Comparison of ENCODE assay signal across 8 cellular contexts in genomic region chr9:93450817-93451761, GRCh38. TPM values are rescaled to one million over a fixed set of nuclear protein-coding genes. Genes with fewer than 3 reads are reported as not detected.
DNase-seq lines count a peak whose midpoint lies in the region; ATAC-seq and TF ChIP-seq lines count a peak whose summit lies in the region.

FAM120A (plus strand) TSS chr9:93451685; CDS start chr9:93451916, 231 bp downstream.

- H3K27ac Mint-ChIP-seq in T-helper 2 cell treated with Interferon-gamma antibody and Interleukin-4, amounts not matched to agents 5 μg/mL and 100 μg/mL, for 36 hours, result peak within 1 kb of the TSS; percentile 90

- H3K4me3 Mint-ChIP-seq in T-helper 2 cell treated with Interferon-gamma antibody and Interleukin-4, amounts not matched to agents 5 μg/mL and 100 μg/mL, for 36 hours, result peak within 1 kb of the TSS; percentile 91

- no peaks in the 10 kb centered on the region for H3K27me3 Mint-ChIP-seq in T-helper 2 cell treated with Interferon-gamma antibody and Interleukin-4, amounts not matched to agents 5 μg/mL and 100 μg/mL, for 36 hours (ENCODE audit: low read depth)

- DNase-seq in NCI-H1105 (lab: John Stamatoyannopoulos, UW) (peak; percentile 71), ascending aorta (ENCODE audit: low spot score in 2 of 2) (peak in 1 of 2 donors; percentile 84), right cardiac atrium (peak; percentile 80 to 92 (median 91)), putamen (ENCODE audit: low spot score) (peak; percentile 83), vagina (ENCODE audit: extremely low spot score in 2 of 2) (no peak)
- peak; percentile 80 for DNase-seq in T-helper 2 cell treated with Interferon-gamma antibody and Interleukin-4, amounts not matched to agents 5 μg/mL and 100 μg/mL, for 36 hours (ENCODE audit: low spot score)

- H3K36me3 Mint-ChIP-seq in T-helper 2 cell treated with Interferon-gamma antibody and Interleukin-4, amounts not matched to agents 5 μg/mL and 100 μg/mL, for 36 hours (ENCODE audit: low read depth), result peaks cover 56% of the 10 kb centered on the region

- peak; percentile 61 for ATAC-seq in HG02623 (IDR thresholded peaks at IDR 0.05; ENCODE audit: unreplicated experiment)
- ATAC-seq in right cardiac atrium, result peak; percentile 84 to 86

- TF ChIP-seq CTCF in GM12875 (IDR thresholded peaks at IDR 0.05; ENCODE audit: borderline replicate concordance, insufficient read depth, low read depth, low read length), result no peak
- TF ChIP-seq CTCF in ascending aorta (IDR thresholded peaks at IDR 0.05), result no peak
- TF ChIP-seq CTCF in vagina (IDR thresholded peaks at IDR 0.05), result peak in 1 of 3 experiments; percentile 11

- H3K9me3 Mint-ChIP-seq in T-helper 2 cell treated with Interferon-gamma antibody and Interleukin-4, amounts not matched to agents 5 μg/mL and 100 μg/mL, for 36 hours, result no peaks in the 10 kb centered on the region

- intact Hi-C loops in ascending aorta (cut with DNase I) (loop anchor here (2.0 to 10.0 kb wide), 9 partner anchors 51 to 1336 kb away; partner anchors contain the start of genes CARD19, IPPK, NINJ1 and SPTLC1), right cardiac atrium (cut with DNase I) (loop anchor here (5.0 to 10.0 kb wide), 4 partner anchors 74 to 356 kb away; partner anchors contain the start of gene CARD19 (in 1 of the 4)), vagina (cut with DNase I) (loop anchor here (5.0 kb wide), 1 partner anchor 126 kb away; the partner anchor contains the start of gene PHF2)

- H3K27me3 ChIP-seq in ascending aorta (no peaks in the 10 kb centered on the region), right cardiac atrium (ENCODE audit: control insufficient read depth, insufficient read depth) (no peaks in the 10 kb centered on the region), vagina (no peaks in the 10 kb centered on the region)

- H3K4me3 ChIP-seq in GM12875 (ENCODE audit: low read depth, low read length), result peak within 1 kb of the TSS; percentile 91
- peak within 1 kb of the TSS; percentile 63 to 68 for H3K4me3 ChIP-seq in ascending aorta
- H3K4me3 ChIP-seq in right cardiac atrium (ENCODE audit: low read length), result peak within 1 kb of the TSS; percentile 86
- H3K4me3 ChIP-seq in vagina, result peak within 1 kb of the TSS; percentile 81 to 97

- H3K27ac ChIP-seq in ascending aorta (peak within 1 kb of the TSS; percentile 90 to 99), right cardiac atrium (ENCODE audit: low read length) (peak within 1 kb of the TSS; percentile 97), vagina (peak within 1 kb of the TSS; percentile 95)

- no peaks in the 10 kb centered on the region for H3K9me3 ChIP-seq in ascending aorta
- no peaks in the 10 kb centered on the region for H3K9me3 ChIP-seq in right cardiac atrium (ENCODE audit: control insufficient read depth, low read length)
- H3K9me3 ChIP-seq in vagina, result no peaks in the 10 kb centered on the region

- H3K36me3 ChIP-seq in ascending aorta (peaks cover 28 to 30% of the 10 kb centered on the region in 2 donors), vagina (peaks cover 0 to 24% of the 10 kb centered on the region in 2 donors)

- TF ChIP-seq POLR2A in vagina (IDR thresholded peaks at IDR 0.05), result peak in 1 of 2 donors; percentile 92

- under 1% methylated on average over 97 of the region's 97 CpGs for WGBS in right cardiac atrium

- H3K4me1 Mint-ChIP-seq in T-helper 2 cell treated with Interferon-gamma antibody and Interleukin-4, amounts not matched to agents 5 μg/mL and 100 μg/mL, for 36 hours (ENCODE audit: low read depth), result peaks cover 41% of the 10 kb centered on the region

- H3K4me1 ChIP-seq in ascending aorta, result peaks cover 8 to 25% of the 10 kb centered on the region in 2 donors
- H3K4me1 ChIP-seq in right cardiac atrium (ENCODE audit: control insufficient read depth, insufficient read depth, low read length), result no peaks in the 10 kb centered on the region
- peaks cover 48% of the 10 kb centered on the region for H3K4me1 ChIP-seq in vagina

RNA-seq across cellular contexts. Expression of gene FAM120A, which starts in this region (rescaled TPM):
- total RNA-seq in ascending aorta (135 TPM), right cardiac atrium (100 to 1,000 TPM in 1 of 4 donors, 10 to 100 TPM in 3; 77.8 to 111 (median 90.2) TPM), vagina (98.2 TPM)
- 42.3 TPM for polyA plus RNA-seq in right cardiac atrium

Comparison
In these comparisons a context has a peak if more than half of its experiments do, and no peak if none do; other contexts are left out.
1. DNase-seq: peak in NCI-H1105 (single experiment), T-helper 2 cell treated with Interferon-gamma antibody and Interleukin-4, amounts not matched to agents 5 μg/mL and 100 μg/mL, for 36 hours (single experiment), right cardiac atrium (3 of 3) and putamen (single experiment); none in vagina (0 of 2).
2. Peak in every context shown above with its lines, with median percentiles within 50 percentile points of each other: H3K4me3 ChIP-seq and H3K27ac ChIP-seq.